9 cellular contexts compared by ENCODE assay signal in genomic region chr3:188272481-188273372, GRCh38.
DNase-seq lines count a peak whose midpoint lies in the region; ATAC-seq, FAIRE-seq and TF ChIP-seq lines count a peak whose summit lies in the region.
"Had no signal": no experiment of that assay in that cellular context is flagged by ENCODE, and none has a peak within 500 bp of the region (broad histone marks: within the 10 kb centered on the region; RNA-seq: fewer than 3 reads in every experiment).

No MANE protein-coding gene starts in this region.

- H3K4me2 ChIP-seq in Karpas-422 (ENCODE audit: low read depth, low read length, poor library complexity, severe bottlenecking) = no peak overlapping the region

- H3K36me3 ChIP-seq in breast epithelium (no peaks in the 10 kb centered on the region), mesodermal cell (ENCODE audit: control insufficient read depth, insufficient read depth, low read length) (peaks cover 14% of the 10 kb centered on the region), aorta (ENCODE audit: control insufficient read depth in 1 of 2, insufficient read depth in 2 of 2, low read length in 1 of 2) (peaks cover 0 to 2% of the 10 kb centered on the region in 2 donors), Karpas-422 (ENCODE audit: insufficient read depth, low read length) (no peaks in the 10 kb centered on the region)

- H3K27me3 Mint-ChIP-seq in natural killer cell treated with Interleukin-12 subunit alpha and Interleukin-12 subunit beta and Interleukin-15 and Interleukin-18, amount 100 ng/mL, for 72 hours = no peaks in the 10 kb centered on the region
- H3K27me3 Mint-ChIP-seq in natural killer cell (ENCODE audit: low read depth in 2 of 2) = no peaks in the 10 kb centered on the region

- no peaks in the 10 kb centered on the region for H3K9me3 ChIP-seq in breast epithelium
- H3K9me3 ChIP-seq in mesodermal cell (ENCODE audit: control insufficient read depth, low read length) = no peaks in the 10 kb centered on the region
- no peaks in the 10 kb centered on the region for H3K9me3 ChIP-seq in aorta (ENCODE audit: control insufficient read depth, low read length)
- H3K9me3 ChIP-seq in Karpas-422 (ENCODE audit: low read length) = no peaks in the 10 kb centered on the region
- H3K9me3 ChIP-seq: Caco-2 had no signal

- H3K4me1 ChIP-seq in breast epithelium (peaks cover 0 to under 1% of the 10 kb centered on the region in 2 donors), mesodermal cell (ENCODE audit: control insufficient read depth, insufficient read depth, low read length, poor library complexity, severe bottlenecking) (peaks cover 68% of the 10 kb centered on the region), aorta (ENCODE audit: control insufficient read depth in 1 of 2, insufficient read depth in 2 of 2, low read length in 2 of 2) (peaks cover 10 to 32% of the 10 kb centered on the region in 2 donors), Karpas-422 (ENCODE audit: low read length) (peaks cover 44% of the 10 kb centered on the region)

- peak in 1 of 2 donors; percentile 66 for ATAC-seq in natural killer cell treated with Interleukin-12 subunit alpha and Interleukin-12 subunit beta and Interleukin-15 and Interleukin-18, amount 100 ng/mL, for 72 hours
- ATAC-seq in natural killer cell (no peak), aorta (ENCODE audit: low FRiP score) (no peak), GM21576 (IDR thresholded peaks at IDR 0.05; ENCODE audit: unreplicated experiment) (no peak)

- no peak for FAIRE-seq in GM19239 (lab: Jason Lieb, UNC)

- intact Hi-C loops in natural killer cell (cut with micrococcal nuclease) (no loop called here), breast epithelium (cut with DNase I; ENCODE audit: low total_unique reads) (loop anchor here (10.0 kb wide), 1 partner anchor 118 kb away; the partner anchor contains the start of gene LPP), aorta (cut with DNase I) (no loop called here)

- H3K9me2 ChIP-seq in Karpas-422 (replicated peaks; ENCODE audit: insufficient read depth, low read length) = no peaks in the 10 kb centered on the region

- no peaks in the 10 kb centered on the region for H3K27me3 ChIP-seq in breast epithelium
- no peaks in the 10 kb centered on the region for H3K27me3 ChIP-seq in aorta (ENCODE audit: control insufficient read depth in 1 of 2, insufficient read depth in 2 of 2, low read length in 1 of 2)
- H3K27me3 ChIP-seq in Karpas-422 (ENCODE audit: low read length) = no peaks in the 10 kb centered on the region

- no peaks in the 10 kb centered on the region for H4K20me1 ChIP-seq in Karpas-422 (ENCODE audit: insufficient read depth, low read depth, low read length)

- no peak overlapping the region for H3K9ac ChIP-seq in Karpas-422 (ENCODE audit: low read length)

- no peak overlapping the region for H2AFZ ChIP-seq in Karpas-422 (ENCODE audit: low read length)

- H3K79me2 ChIP-seq in Karpas-422 (ENCODE audit: low read length) = no peaks in the 10 kb centered on the region

- peak overlapping the region; percentile 1 for H3K4me3 Mint-ChIP-seq in natural killer cell treated with Interleukin-12 subunit alpha and Interleukin-12 subunit beta and Interleukin-15 and Interleukin-18, amount 100 ng/mL, for 72 hours
- no peak overlapping the region for H3K4me3 Mint-ChIP-seq in natural killer cell

- 84 to 97% methylated on average over 2 to 5 of the region's 12 CpGs for WGBS in mesodermal cell (ENCODE audit: insufficient coverage in 2 of 2), 2 experiments
- 62 to 69% methylated on average over 12 of the region's 12 CpGs for WGBS in aorta, 2 donors

- no peak for TF ChIP-seq POLR2A in breast epithelium (IDR thresholded peaks at IDR 0.05)

- H3K4me3 ChIP-seq in breast epithelium (no peak overlapping the region), mesodermal cell (ENCODE audit: extremely low read depth, insufficient read depth, low read length, poor library complexity, severe bottlenecking) (no peak overlapping the region), aorta (ENCODE audit: low read length in 2 of 2) (no peak overlapping the region), Karpas-422 (ENCODE audit: low read length) (no peak overlapping the region)

- H3K27ac Mint-ChIP-seq in natural killer cell treated with Interleukin-12 subunit alpha and Interleukin-12 subunit beta and Interleukin-15 and Interleukin-18, amount 100 ng/mL, for 72 hours = peak overlapping the region in 1 of 2 donors; percentile 42
- no peak overlapping the region for H3K27ac Mint-ChIP-seq in natural killer cell

- no peak for DNase-seq in natural killer cell treated with Interleukin-12 subunit alpha and Interleukin-12 subunit beta and Interleukin-15 and Interleukin-18, amount 100 ng/mL, for 72 hours (ENCODE audit: low spot score)
- DNase-seq in natural killer cell (no peak), breast epithelium (ENCODE audit: low spot score in 2 of 2) (no peak), aorta (no peak), Karpas-422 (no peak), GM19239 (ENCODE audit: insufficient read length, low spot score) (no peak)
- DNase-seq: Caco-2 had no signal

- peaks cover 41 to 48% of the 10 kb centered on the region in 2 donors for H3K4me1 Mint-ChIP-seq in natural killer cell treated with Interleukin-12 subunit alpha and Interleukin-12 subunit beta and Interleukin-15 and Interleukin-18, amount 100 ng/mL, for 72 hours (ENCODE audit: low read depth in 2 of 2)
- peaks cover 46 to 54% of the 10 kb centered on the region in 2 donors for H3K4me1 Mint-ChIP-seq in natural killer cell

- H3K36me3 Mint-ChIP-seq in natural killer cell treated with Interleukin-12 subunit alpha and Interleukin-12 subunit beta and Interleukin-15 and Interleukin-18, amount 100 ng/mL, for 72 hours = no peaks in the 10 kb centered on the region
- no peaks in the 10 kb centered on the region for H3K36me3 Mint-ChIP-seq in natural killer cell

- H3K27ac ChIP-seq in breast epithelium = peak overlapping the region; percentile 80 to 83
- peak overlapping the region; percentile 11 for H3K27ac ChIP-seq in mesodermal cell (ENCODE audit: low read depth, low read length, severe bottlenecking)
- peak overlapping the region; percentile 90 to 98 for H3K27ac ChIP-seq in aorta (ENCODE audit: low read depth in 1 of 2, low read length in 2 of 2)
- no peak overlapping the region for H3K27ac ChIP-seq in Karpas-422 (ENCODE audit: low read length)

- no peaks in the 10 kb centered on the region for H3K9me3 Mint-ChIP-seq in natural killer cell treated with Interleukin-12 subunit alpha and Interleukin-12 subunit beta and Interleukin-15 and Interleukin-18, amount 100 ng/mL, for 72 hours
- no peaks in the 10 kb centered on the region for H3K9me3 Mint-ChIP-seq in natural killer cell

- TF ChIP-seq CTCF in natural killer cell (IDR thresholded peaks at IDR 0.05) (no peak), breast epithelium (IDR thresholded peaks at IDR 0.05) (no peak)
